ENCODE assay signal across 27 cellular contexts in the genomic region with DNA sequence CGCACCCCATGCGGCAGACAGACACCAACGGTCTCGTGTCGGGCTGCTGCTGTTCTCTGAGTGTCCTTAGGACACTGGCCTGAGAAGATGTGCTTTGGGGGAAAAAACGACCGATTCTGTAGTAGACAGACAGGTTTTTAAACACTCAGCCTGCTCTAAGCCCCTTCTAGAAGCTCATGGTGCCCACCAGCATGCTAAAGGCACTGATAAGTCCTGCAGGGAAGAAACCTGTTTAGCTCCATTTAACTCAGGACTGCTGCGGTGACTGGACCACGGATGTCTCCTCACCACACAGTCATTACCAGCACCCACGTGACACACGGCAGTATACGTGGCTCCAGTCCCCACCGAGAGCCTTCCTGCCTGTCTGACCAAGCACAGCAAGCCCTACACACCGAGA. TPM values are rescaled to one million over a fixed set of nuclear protein-coding genes. Genes with fewer than 3 reads are reported as not detected.
"Had no signal": no experiment of that assay in that cellular context is flagged by ENCODE, and none has a peak within 500 bp of the region (broad histone marks: within the 10 kb centered on the region; RNA-seq: fewer than 3 reads in every experiment).

No MANE protein-coding gene starts in this region.

- DNase-seq: hippocampal formation; kidney glomerular epithelial cell; left cardiac atrium; mesendoderm; naive B cell; natural killer cell; posterior cingulate gyrus; psoas muscle; small intestine; spleen; stimulated activated CD4-positive, alpha-beta T cell treated with anti-CD3 and anti-CD28 coated beads, Interleukin-4, amount 100 ng/mL, for 24 hours; stimulated activated naive CD4-positive, alpha-beta T cell; tibial artery; uterus had no signal

- H3K9me3 ChIP-seq: ovary, psoas muscle, sigmoid colon, spleen, suprapubic skin, thoracic aorta, tibial artery, uterus had no signal

- H3K27me3 ChIP-seq: ovary, sigmoid colon, spleen, suprapubic skin, tibial artery, uterus had no signal

- H3K36me3 ChIP-seq: ovary, uterus had no signal

- H3K4me3 ChIP-seq: lung, ovary, psoas muscle, sigmoid colon, spleen, suprapubic skin, thoracic aorta, tibial artery, uterus had no signal

- H3K27ac ChIP-seq: ovary, psoas muscle, spleen, suprapubic skin, thoracic aorta, tibial artery, uterus had no signal

- ATAC-seq: left lobe of liver; natural killer cell; psoas muscle; stimulated activated effector memory CD8-positive, alpha-beta T cell treated with anti-CD3 and anti-CD28 coated beads, Interleukin-12 subunit alpha, Interleukin-12 subunit beta, amount 100 ng/mL, for 72 hours had no signal

- H3K4me1 ChIP-seq: psoas muscle, sigmoid colon, spleen, tibial artery, uterus had no signal

RNA-seq across cellular contexts. Expression of a gene that starts 35.7 kb away (rescaled TPM):
- total RNA-seq: left cardiac atrium, lower leg skin, lung, mononuclear cell, omental fat pad, ovary, psoas muscle, sigmoid colon, subcutaneous adipose tissue, suprapubic skin, thoracic aorta, ureter, uterus had no signal
- polyA plus RNA-seq: keratinocyte, psoas muscle, small intestine had no signal
